In the genomic region with DNA sequence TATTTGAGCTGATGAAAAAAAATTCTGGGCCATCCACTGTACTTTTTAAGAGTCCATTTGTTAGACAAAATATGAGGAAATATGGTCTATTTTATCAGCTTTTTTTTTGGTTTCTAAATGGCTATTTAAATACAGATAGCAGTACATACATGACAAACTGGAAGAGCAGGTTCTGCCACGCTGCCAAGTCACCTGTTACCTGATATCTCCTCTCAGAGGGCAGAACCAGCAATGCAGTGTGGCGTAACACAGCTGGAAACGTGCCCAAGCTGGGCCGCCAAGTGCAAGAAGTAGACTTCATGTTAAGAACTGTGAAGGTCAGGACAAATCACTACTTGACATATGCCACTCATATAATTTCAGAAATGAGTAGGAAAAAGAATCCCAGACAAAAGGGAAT, we compare ENCODE assay signal across 1 cellular context.
TF ChIP-seq lines count a peak whose summit lies in the region.

No MANE protein-coding gene starts in this region.

TF ChIP-seq in GM23338, 12 proteins besides CTCF, POLR2A, EP300 and RAD21 (continued from another document):
- TF ChIP-seq, protein P1, sequence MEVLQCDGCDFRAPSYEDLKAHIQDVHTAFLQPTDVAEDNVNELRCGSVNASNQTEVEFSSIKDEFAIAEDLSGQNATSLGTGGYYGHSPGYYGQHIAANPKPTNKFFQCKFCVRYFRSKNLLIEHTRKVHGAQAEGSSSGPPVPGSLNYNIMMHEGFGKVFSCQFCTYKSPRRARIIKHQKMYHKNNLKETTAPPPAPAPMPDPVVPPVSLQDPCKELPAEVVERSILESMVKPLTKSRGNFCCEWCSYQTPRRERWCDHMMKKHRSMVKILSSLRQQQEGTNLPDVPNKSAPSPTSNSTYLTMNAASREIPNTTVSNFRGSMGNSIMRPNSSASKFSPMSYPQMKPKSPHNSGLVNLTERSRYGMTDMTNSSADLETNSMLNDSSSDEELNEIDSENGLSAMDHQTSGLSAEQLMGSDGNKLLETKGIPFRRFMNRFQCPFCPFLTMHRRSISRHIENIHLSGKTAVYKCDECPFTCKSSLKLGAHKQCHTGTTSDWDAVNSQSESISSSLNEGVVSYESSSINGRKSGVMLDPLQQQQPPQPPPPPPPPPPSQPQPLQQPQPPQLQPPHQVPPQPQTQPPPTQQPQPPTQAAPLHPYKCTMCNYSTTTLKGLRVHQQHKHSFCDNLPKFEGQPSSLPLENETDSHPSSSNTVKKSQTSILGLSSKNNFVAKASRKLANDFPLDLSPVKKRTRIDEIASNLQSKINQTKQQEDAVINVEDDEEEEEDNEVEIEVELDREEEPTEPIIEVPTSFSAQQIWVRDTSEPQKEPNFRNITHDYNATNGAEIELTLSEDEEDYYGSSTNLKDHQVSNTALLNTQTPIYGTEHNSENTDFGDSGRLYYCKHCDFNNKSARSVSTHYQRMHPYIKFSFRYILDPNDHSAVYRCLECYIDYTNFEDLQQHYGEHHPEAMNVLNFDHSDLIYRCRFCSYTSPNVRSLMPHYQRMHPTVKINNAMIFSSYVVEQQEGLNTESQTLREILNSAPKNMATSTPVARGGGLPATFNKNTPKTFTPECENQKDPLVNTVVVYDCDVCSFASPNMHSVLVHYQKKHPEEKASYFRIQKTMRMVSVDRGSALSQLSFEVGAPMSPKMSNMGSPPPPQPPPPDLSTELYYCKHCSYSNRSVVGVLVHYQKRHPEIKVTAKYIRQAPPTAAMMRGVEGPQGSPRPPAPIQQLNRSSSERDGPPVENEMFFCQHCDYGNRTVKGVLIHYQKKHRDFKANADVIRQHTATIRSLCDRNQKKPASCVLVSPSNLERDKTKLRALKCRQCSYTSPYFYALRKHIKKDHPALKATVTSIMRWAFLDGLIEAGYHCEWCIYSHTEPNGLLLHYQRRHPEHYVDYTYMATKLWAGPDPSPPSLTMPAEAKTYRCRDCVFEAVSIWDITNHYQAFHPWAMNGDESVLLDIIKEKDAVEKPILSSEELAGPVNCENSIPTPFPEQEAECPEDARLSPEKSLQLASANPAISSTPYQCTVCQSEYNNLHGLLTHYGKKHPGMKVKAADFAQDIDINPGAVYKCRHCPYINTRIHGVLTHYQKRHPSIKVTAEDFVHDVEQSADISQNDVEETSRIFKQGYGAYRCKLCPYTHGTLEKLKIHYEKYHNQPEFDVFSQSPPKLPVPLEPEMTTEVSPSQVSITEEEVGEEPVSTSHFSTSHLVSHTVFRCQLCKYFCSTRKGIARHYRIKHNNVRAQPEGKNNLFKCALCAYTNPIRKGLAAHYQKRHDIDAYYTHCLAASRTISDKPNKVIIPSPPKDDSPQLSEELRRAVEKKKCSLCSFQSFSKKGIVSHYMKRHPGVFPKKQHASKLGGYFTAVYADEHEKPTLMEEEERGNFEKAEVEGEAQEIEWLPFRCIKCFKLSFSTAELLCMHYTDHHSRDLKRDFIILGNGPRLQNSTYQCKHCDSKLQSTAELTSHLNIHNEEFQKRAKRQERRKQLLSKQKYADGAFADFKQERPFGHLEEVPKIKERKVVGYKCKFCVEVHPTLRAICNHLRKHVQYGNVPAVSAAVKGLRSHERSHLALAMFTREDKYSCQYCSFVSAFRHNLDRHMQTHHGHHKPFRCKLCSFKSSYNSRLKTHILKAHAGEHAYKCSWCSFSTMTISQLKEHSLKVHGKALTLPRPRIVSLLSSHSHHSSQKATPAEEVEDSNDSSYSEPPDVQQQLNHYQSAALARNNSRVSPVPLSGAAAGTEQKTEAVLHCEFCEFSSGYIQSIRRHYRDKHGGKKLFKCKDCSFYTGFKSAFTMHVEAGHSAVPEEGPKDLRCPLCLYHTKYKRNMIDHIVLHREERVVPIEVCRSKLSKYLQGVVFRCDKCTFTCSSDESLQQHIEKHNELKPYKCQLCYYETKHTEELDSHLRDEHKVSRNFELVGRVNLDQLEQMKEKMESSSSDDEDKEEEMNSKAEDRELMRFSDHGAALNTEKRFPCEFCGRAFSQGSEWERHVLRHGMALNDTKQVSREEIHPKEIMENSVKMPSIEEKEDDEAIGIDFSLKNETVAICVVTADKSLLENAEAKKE (CRISPR knock-in tag; IDR thresholded peaks at IDR 0.05) = no peak
- TF ChIP-seq JUNB (IDR thresholded peaks at IDR 0.05; ENCODE audit: unreplicated experiment) = no peak
